8 cellular contexts compared by ENCODE assay signal in the genomic region with DNA sequence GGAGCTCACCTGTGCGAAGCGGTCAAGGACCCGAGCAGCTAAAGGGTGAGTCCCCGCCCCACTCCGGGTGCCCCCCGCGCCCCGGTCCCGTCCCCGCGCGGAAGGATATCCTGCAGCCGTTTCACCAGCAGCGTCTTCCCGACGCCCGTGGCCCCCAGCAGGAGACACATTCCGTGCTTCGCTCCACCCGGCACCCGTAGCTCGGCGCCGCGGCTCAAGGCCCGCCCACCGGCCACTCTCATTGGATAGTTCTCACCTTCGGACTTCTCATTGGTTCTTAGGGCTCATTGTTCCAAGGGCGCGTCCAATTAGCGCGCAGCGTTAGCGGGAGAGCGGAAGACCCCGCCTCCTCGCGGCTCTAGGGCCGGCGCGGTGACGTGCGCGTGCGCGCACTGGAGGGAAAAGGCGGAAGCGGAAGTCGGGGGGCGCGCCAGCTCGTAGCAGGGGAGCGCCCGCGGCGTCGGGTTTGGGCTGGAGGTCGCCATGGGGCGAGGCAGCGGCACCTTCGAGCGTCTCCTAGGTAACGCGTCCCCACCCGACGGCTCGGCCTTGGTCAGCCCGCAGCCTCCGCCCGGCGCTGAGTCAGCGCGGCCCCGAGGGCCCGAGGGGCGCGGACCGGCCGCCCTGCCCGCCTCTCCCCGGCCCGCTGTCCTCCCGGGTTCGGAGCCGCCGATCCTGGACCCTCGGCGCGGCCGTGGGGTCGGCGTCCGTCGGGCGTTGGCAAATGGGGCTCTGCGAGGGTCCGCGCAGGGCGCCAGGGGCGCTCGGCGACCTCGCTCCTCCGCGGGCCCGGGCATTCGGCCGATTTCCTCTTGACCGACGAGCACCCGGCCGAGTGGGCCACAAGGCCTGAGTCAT. TPM values are rescaled to one million over a fixed set of nuclear protein-coding genes. Genes with fewer than 3 reads are reported as not detected.
DNase-seq lines count a peak whose midpoint lies in the region; ATAC-seq, FAIRE-seq and TF ChIP-seq lines count a peak whose summit lies in the region.

A gene with protein sequence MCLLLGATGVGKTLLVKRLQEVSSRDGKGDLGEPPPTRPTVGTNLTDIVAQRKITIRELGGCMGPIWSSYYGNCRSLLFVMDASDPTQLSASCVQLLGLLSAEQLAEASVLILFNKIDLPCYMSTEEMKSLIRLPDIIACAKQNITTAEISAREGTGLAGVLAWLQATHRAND (minus strand): TSS at position 214 of the 858 bp plus-strand sequence. CDS start 44 bp downstream, at position 170.
HGS (plus strand) TSS at position 428 of the 858 bp plus-strand sequence; CDS start at position 484, 56 bp downstream.

- FAIRE-seq in islet of Langerhans (lab: Jason Lieb, UNC), result peak; percentile 95

- peak; percentile 96 for ATAC-seq in GM19043 (IDR thresholded peaks at IDR 0.05; ENCODE audit: low read depth, unreplicated experiment)
- peak; percentile 91 for ATAC-seq in HG03378 (IDR thresholded peaks at IDR 0.05; ENCODE audit: unreplicated experiment)

- DNase-seq in AG10803 (ENCODE audit: low read depth) (peak; percentile 99), NCI-H460 (ENCODE audit: extremely low read depth, low read depth) (peak; percentile 99), cerebellar nuclear complex (lab: John Stamatoyannopoulos, UW) (peak; percentile 61 to 85)
- DNase-seq in activated CD4-positive, CD25-positive, alpha-beta regulatory T cell treated with anti-CD3 and anti-CD28 coated beads, Interleukin-2, amount 50 U/mL, for 72 hours, result peak; percentile 98
- DNase-seq in stimulated activated CD4-positive, alpha-beta T cell treated with anti-CD3 and anti-CD28 coated beads, Interleukin-12 subunit alpha, Interleukin-12 subunit beta, amount 100 ng/mL, for 4 hours, result peak; percentile 96

- peak within 1 kb of the TSS; percentile 84 for H3K4me3 ChIP-seq in AG10803 (ENCODE audit: low read length)

- TF ChIP-seq CTCF in AG10803 (conservative IDR thresholded peaks at IDR 0.05; ENCODE audit: low read length), result no peak

RNA-seq across cellular contexts. Expression of the first gene that starts in this region (rescaled TPM):
- 35.3 and 36.4 TPM in 2 replicates for total RNA-seq in NCI-H460 (2014; rRNA removed; shearing (Covaris generic))
- 38.7 and 40.7 TPM in 2 replicates for polyA plus RNA-seq in NCI-H460 (2014; cell fraction: nucleus; rRNA removed)

RNA-seq across cellular contexts. Expression of gene HGS, which starts in this region (rescaled TPM):
- total RNA-seq in NCI-H460 (2014; rRNA removed; shearing (Covaris generic)), result 57.5 and 57.9 TPM in 2 replicates
- 371 and 397 TPM in 2 replicates for polyA plus RNA-seq in NCI-H460 (2014; cell fraction: nucleus; rRNA removed)

Comparison
In these comparisons a context has a peak if more than half of its experiments do, and no peak if none do; other contexts are left out.
1. Peak in every context shown above with its lines: DNase-seq, ATAC-seq and H3K4me3 ChIP-seq.